In the genomic region with DNA sequence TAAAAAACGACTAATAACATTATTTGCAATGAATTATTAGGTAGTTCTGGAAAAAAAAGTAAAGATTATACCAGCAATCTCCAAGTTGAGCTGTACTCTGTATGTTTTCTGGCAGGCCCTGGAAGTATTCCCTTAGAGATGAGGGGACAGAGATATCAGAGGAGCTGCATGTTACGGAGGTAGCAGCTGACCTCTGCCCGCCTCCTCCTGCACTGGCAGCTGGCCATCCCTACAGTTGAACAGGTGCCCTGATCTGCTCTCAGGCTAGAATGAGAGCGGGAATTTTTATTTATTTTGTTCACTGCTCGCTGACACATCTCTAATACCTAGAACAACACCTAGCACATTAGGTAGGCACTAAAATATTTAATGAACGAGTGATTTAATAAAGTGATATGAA, we compare ENCODE assay signal across 15 cellular contexts. TPM values are rescaled to one million over a fixed set of nuclear protein-coding genes. Genes with fewer than 3 reads are reported as not detected.
DNase-seq lines count a peak whose midpoint lies in the region; ATAC-seq and TF ChIP-seq lines count a peak whose summit lies in the region.
"Had no signal": no experiment of that assay in that cellular context is flagged by ENCODE, and none has a peak within 500 bp of the region (broad histone marks: within the 10 kb centered on the region; RNA-seq: fewer than 3 reads in every experiment).

No MANE protein-coding gene starts in this region.

- intact Hi-C loops in sciatic nerve (cut with DNase I), result no loop called here

- DNase-seq in COR-L47 (lab: John Stamatoyannopoulos, UW) (peak; percentile 5), HT-29 (ENCODE audit: low spot score) (peak; percentile 7), left lobe of liver (ENCODE audit: low spot score) (peak; percentile 90), iPS-NIHi7 (ENCODE audit: extremely low spot score) (no peak), sciatic nerve (ENCODE audit: low spot score) (no peak)
- DNase-seq in effector CD4-positive, alpha-beta T cell, result no peak
- DNase-seq: activated CD4-positive, alpha-beta memory T cell treated with anti-CD3 and anti-CD28 coated beads for 36 hours; activated naive CD4-positive, alpha-beta T cell treated with Interleukin-2 at 50 U/mL for 16 hours; anterior cingulate cortex; HCEC 1CT; MM.1S; occipital lobe; RPMI8226; T-helper 1 cell had no signal

- TF ChIP-seq CTCF in VCaP (conservative IDR thresholded peaks at IDR 0.05), result no peak

- ATAC-seq in left lobe of liver (peak; percentile 98), sciatic nerve (no peak)

- 0 out of 2 replicates have a peak overlapping the region, but pooled peaks have one; percentile 28 for H3K27ac ChIP-seq in VCaP

RNA-seq across cellular contexts. Expression of a gene that starts 23.1 kb away (rescaled TPM):
- 3.4 and 4.7 TPM in 2 replicates for total RNA-seq in HT-29 (2014; rRNA removed; shearing (Covaris generic))
- total RNA-seq in left lobe of liver (10.5 TPM), sciatic nerve (40.7 TPM)

Comparison
In these comparisons a context has a peak if more than half of its experiments do, and no peak if none do; other contexts are left out.
1. DNase-seq: peak in COR-L47 (single experiment), HT-29 (single experiment) and left lobe of liver (single experiment); none in iPS-NIHi7 (single experiment), effector CD4-positive, alpha-beta T cell (single experiment) and sciatic nerve (single experiment).